1 cellular context compared by ENCODE assay signal in genomic region chrX:44935640-44936039, GRCh38.
TF ChIP-seq lines count a peak whose summit lies in the region.

No MANE protein-coding gene starts in this region.

TF ChIP-seq in GM23338, 12 proteins besides CTCF, POLR2A, EP300 and RAD21 (continued from another document):
- no peak for TF ChIP-seq ETS1 (IDR thresholded peaks at IDR 0.05)
